Comparison of ENCODE assay signal across 32 cellular contexts in genomic region chr3:8303466-8303865, GRCh38.
DNase-seq lines count a peak whose midpoint lies in the region; ATAC-seq and TF ChIP-seq lines count a peak whose summit lies in the region.
"Had no signal": no experiment of that assay in that cellular context is flagged by ENCODE, and none has a peak within 500 bp of the region (broad histone marks: within the 10 kb centered on the region; RNA-seq: fewer than 3 reads in every experiment).

No MANE protein-coding gene starts in this region.

- TF ChIP-seq CTCF in VCaP (conservative IDR thresholded peaks at IDR 0.05): no peak

- peak overlapping the region; percentile 77 for H3K27ac ChIP-seq in VCaP
- H3K27ac ChIP-seq: 22Rv1, colonic mucosa, epithelial cell of prostate, left ventricle myocardium inferior, parathyroid adenoma, skin epidermis had no signal

- DNase-seq in DMS153 (lab: John Stamatoyannopoulos, UW) (peak; percentile 10), DMS153 treated with DMSO at 0.1 percent for 48 hours (lab: John Stamatoyannopoulos, UW; ENCODE audit: unreplicated experiment) (no peak), HT1080 (ENCODE audit: low read depth) (peak; percentile 76), renal cortical epithelial cell (ENCODE audit: low read depth) (peak; percentile 40), T1000 (lab: John Stamatoyannopoulos, UW) (no peak)
- DNase-seq: activated CD4-positive, alpha-beta T cell treated with anti-CD3 and anti-CD28 coated beads, Interleukin-2, amount 50 U/mL, for 48 hours; activated gamma-delta T cell treated with Interleukin-2 at 50 U/mL for 16 hours; activated naive CD8-positive, alpha-beta T cell treated with anti-CD3 and anti-CD28 coated beads, Interleukin-2, amount 10 ng/mL, durations not matched to agents 7 days and 5 days; activated T-cell treated with anti-CD3 and anti-CD28 coated beads, Interleukin-2, amount 50 U/mL, for 48 hours; AML-193; aorta; CD4-positive, alpha-beta T cell; colonic mucosa; effector CD8-positive, alpha-beta T cell; glutamatergic neuron; left ventricle myocardium inferior; mesenchymal stem cell; MM.1S; NCI-H1105 treated with DMSO at 0.1 percent for 48 hours; NCI-H1930; NCI-H2227 treated with DMSO at 0.1 percent for 48 hours; T-helper 1 cell had no signal

- ATAC-seq in HG02759 (IDR thresholded peaks at IDR 0.05; ENCODE audit: unreplicated experiment): no peak
- ATAC-seq in SK-N-SH treated with all-trans-retinoic acid at 6 μM for 48 hours: no peak
- ATAC-seq: activated CD4-positive, CD25-positive, alpha-beta regulatory T cell treated with anti-CD3 and anti-CD28 coated beads, Interleukin-2, amount 50 U/mL, for 24 hours; K562; stimulated activated memory B cell treated with anti-CD40 and anti-IgM and Interleukin-4, amounts not matched to agents 10 μg/mL and 1 μg/mL and 100 μg/mL, for 72 hours had no signal

TF ChIP-seq in SK-N-SH treated with all-trans-retinoic acid at 6 μM for 48 hours, 23 proteins besides CTCF, POLR2A, EP300 and RAD21:
- TF ChIP-seq ZC3H10 (CRISPR knock-in tag; IDR thresholded peaks at IDR 0.05): no peak
- no peak for TF ChIP-seq RARB (CRISPR knock-in tag; IDR thresholded peaks at IDR 0.05)
- no peak for TF ChIP-seq PATZ1 (CRISPR knock-in tag; IDR thresholded peaks at IDR 0.05; ENCODE audit: borderline replicate concordance)
- TF ChIP-seq CREB5 (CRISPR knock-in tag; IDR thresholded peaks at IDR 0.05; ENCODE audit: low read depth): no peak
- no peak for TF ChIP-seq TCF4 (CRISPR knock-in tag; IDR thresholded peaks at IDR 0.05; ENCODE audit: borderline replicate concordance)
- TF ChIP-seq ISL1 (CRISPR knock-in tag; IDR thresholded peaks at IDR 0.05): no peak
- TF ChIP-seq SNAI2 (CRISPR knock-in tag; IDR thresholded peaks at IDR 0.05): no peak
- TF ChIP-seq POU6F1 (CRISPR knock-in tag; IDR thresholded peaks at IDR 0.05; ENCODE audit: borderline replicate concordance, low read depth): no peak
- TF ChIP-seq ZNF565 (CRISPR knock-in tag; conservative IDR thresholded peaks at IDR 0.05; ENCODE audit: low read depth): no peak
- no peak for TF ChIP-seq TOX (CRISPR knock-in tag; IDR thresholded peaks at IDR 0.05; ENCODE audit: borderline replicate concordance)
- TF ChIP-seq BACH2 (CRISPR knock-in tag; IDR thresholded peaks at IDR 0.05; ENCODE audit: borderline replicate concordance): no peak
- TF ChIP-seq PPARA (CRISPR knock-in tag; IDR thresholded peaks at IDR 0.05; ENCODE audit: borderline replicate concordance): no peak
- no peak for TF ChIP-seq GLIS3 (CRISPR knock-in tag; IDR thresholded peaks at IDR 0.05)
- TF ChIP-seq OSR1 (CRISPR knock-in tag; IDR thresholded peaks at IDR 0.05): no peak
- no peak for TF ChIP-seq CSRNP3 (CRISPR knock-in tag; IDR thresholded peaks at IDR 0.05)
- TF ChIP-seq ARNTL (CRISPR knock-in tag; IDR thresholded peaks at IDR 0.05; ENCODE audit: borderline replicate concordance, low read depth): no peak
- TF ChIP-seq ESRRG (CRISPR knock-in tag; IDR thresholded peaks at IDR 0.05): no peak
- no peak for TF ChIP-seq TSHZ2 (CRISPR knock-in tag; IDR thresholded peaks at IDR 0.05)

Comparison
In these comparisons a context has a peak if more than half of its experiments do, and no peak if none do; other contexts are left out.
1. DNase-seq: peak in DMS153 (single experiment), HT1080 (single experiment) and renal cortical epithelial cell (single experiment); none in DMS153 treated with DMSO at 0.1 percent for 48 hours (single experiment) and T1000 (single experiment).